Comparison of ENCODE assay signal across 1 cellular context in the genomic region with DNA sequence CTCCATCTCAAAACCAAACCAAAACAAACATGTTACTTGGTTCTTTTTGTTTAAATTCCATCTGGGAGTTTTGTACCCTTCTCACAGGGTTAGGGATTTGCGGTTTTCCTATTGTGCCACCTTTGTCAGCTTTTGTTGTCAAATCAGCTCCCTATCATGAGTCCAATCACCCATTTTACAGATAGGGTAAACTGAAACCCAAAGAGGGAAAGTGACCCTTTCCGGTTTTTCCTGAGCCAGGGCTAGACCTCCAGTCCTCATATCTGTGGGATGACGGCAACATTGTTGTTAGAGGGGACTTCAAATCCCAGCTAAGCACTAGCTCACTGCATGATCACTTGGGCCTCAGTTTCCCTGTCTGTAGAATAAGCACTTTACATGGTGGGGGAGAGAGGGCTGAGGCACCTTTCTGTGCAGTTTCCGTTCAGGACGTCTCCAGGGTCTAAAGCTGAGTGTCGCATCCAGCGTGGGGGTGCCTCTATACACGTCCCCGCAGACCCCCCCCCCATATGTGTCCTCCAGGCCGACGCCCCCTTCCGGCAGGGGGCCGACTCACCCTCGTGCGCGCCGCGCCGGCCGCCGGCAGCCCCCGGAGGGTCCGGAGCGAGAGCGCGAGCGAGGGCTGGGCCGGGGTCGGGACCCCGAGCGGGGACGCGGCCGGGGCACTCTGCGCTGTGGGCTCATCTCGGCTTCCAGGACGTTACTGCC.
TF ChIP-seq lines count a peak whose summit lies in the region.

No MANE protein-coding gene starts in this region.

TF ChIP-seq in SK-N-SH, 30 proteins besides CTCF, POLR2A, EP300 and RAD21 (continued from another document):
- TF ChIP-seq MEF2A (IDR thresholded peaks at IDR 0.05; ENCODE audit: borderline replicate concordance, low read depth): no peak
- no peak for TF ChIP-seq TCF12 (IDR thresholded peaks at IDR 0.05)
- TF ChIP-seq NFIC (IDR thresholded peaks at IDR 0.05; ENCODE audit: borderline replicate concordance): no peak
- no peak for TF ChIP-seq TEAD4 (IDR thresholded peaks at IDR 0.05; ENCODE audit: borderline replicate concordance, insufficient read depth)
- TF ChIP-seq, protein P1, sequence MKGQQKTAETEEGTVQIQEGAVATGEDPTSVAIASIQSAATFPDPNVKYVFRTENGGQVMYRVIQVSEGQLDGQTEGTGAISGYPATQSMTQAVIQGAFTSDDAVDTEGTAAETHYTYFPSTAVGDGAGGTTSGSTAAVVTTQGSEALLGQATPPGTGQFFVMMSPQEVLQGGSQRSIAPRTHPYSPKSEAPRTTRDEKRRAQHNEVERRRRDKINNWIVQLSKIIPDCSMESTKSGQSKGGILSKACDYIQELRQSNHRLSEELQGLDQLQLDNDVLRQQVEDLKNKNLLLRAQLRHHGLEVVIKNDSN (IDR thresholded peaks at IDR 0.05; ENCODE audit: borderline replicate concordance, low read depth): no peak
